8 cellular contexts compared by ENCODE assay signal in genomic region chr1:234970731-234971476, GRCh38.
DNase-seq lines count a peak whose midpoint lies in the region; ATAC-seq and TF ChIP-seq lines count a peak whose summit lies in the region.

No MANE protein-coding gene starts in this region.

- peak overlapping the region; percentile 15 for H3K4me3 Mint-ChIP-seq in stimulated activated effector memory CD8-positive, alpha-beta T cell treated with anti-CD3 and anti-CD28 coated beads, Interleukin-12 subunit alpha, Interleukin-12 subunit beta, amount 100 ng/mL, for 72 hours

- no peaks in the 10 kb centered on the region for H3K9me3 Mint-ChIP-seq in stimulated activated effector memory CD8-positive, alpha-beta T cell treated with anti-CD3 and anti-CD28 coated beads, Interleukin-12 subunit alpha, Interleukin-12 subunit beta, amount 100 ng/mL, for 72 hours

- H3K27ac Mint-ChIP-seq in stimulated activated effector memory CD8-positive, alpha-beta T cell treated with anti-CD3 and anti-CD28 coated beads, Interleukin-12 subunit alpha, Interleukin-12 subunit beta, amount 100 ng/mL, for 72 hours, result peak overlapping the region; percentile 2

- no peaks in the 10 kb centered on the region for H3K36me3 Mint-ChIP-seq in stimulated activated effector memory CD8-positive, alpha-beta T cell treated with anti-CD3 and anti-CD28 coated beads, Interleukin-12 subunit alpha, Interleukin-12 subunit beta, amount 100 ng/mL, for 72 hours

- H3K27ac ChIP-seq in C4-2B (peak overlapping the region; percentile 37), caudate nucleus (ENCODE audit: low read depth, low read length) (peak overlapping the region; percentile 90)

- TF ChIP-seq CTCF in C4-2B (conservative IDR thresholded peaks at IDR 0.05), result no peak

- peaks cover 65% of the 10 kb centered on the region for H3K4me1 Mint-ChIP-seq in stimulated activated effector memory CD8-positive, alpha-beta T cell treated with anti-CD3 and anti-CD28 coated beads, Interleukin-12 subunit alpha, Interleukin-12 subunit beta, amount 100 ng/mL, for 72 hours

- ATAC-seq in stimulated activated effector memory CD8-positive, alpha-beta T cell treated with anti-CD3 and anti-CD28 coated beads, Interleukin-12 subunit alpha, Interleukin-12 subunit beta, amount 100 ng/mL, for 72 hours, result peak; percentile 45

- DNase-seq in H4 (ENCODE audit: low spot score), result peak; percentile 98
- peak; percentile 31 for DNase-seq in OCI-M2 (lab: John Stamatoyannopoulos, UW; ENCODE audit: unreplicated experiment)
- DNase-seq in caudate nucleus (lab: John Stamatoyannopoulos, UW), result peak in 44 of 61 donors; percentile 21 to 79 (median 48)
- DNase-seq in kidney glomerular epithelial cell (lab: John Stamatoyannopoulos, UW), result peak; percentile 22
- DNase-seq in stimulated activated effector memory CD8-positive, alpha-beta T cell treated with anti-CD3 and anti-CD28 coated beads, Interleukin-12 subunit alpha, Interleukin-12 subunit beta, amount 100 ng/mL, for 72 hours (ENCODE audit: low spot score in 2 of 2), result peak in 1 of 2 donors; percentile 70
- DNase-seq in COLO829 (ENCODE audit: low spot score), result no peak
- DNase-seq in AML-193 (lab: John Stamatoyannopoulos, UW), result no peak

Comparison
In these comparisons a context has a peak if more than half of its experiments do, and no peak if none do; other contexts are left out.
1. DNase-seq: peak in H4 (single experiment), OCI-M2 (single experiment), caudate nucleus (44 of 61) and kidney glomerular epithelial cell (single experiment); none in COLO829 (single experiment) and AML-193 (0 of 2).